Comparison of ENCODE assay signal across 17 cellular contexts in genomic region chr3:39196671-39197446, GRCh38. TPM values are rescaled to one million over a fixed set of nuclear protein-coding genes. Genes with fewer than 3 reads are reported as not detected.
DNase-seq lines count a peak whose midpoint lies in the region; ATAC-seq, FAIRE-seq and TF ChIP-seq lines count a peak whose summit lies in the region.
"Had no signal": no experiment of that assay in that cellular context is flagged by ENCODE, and none has a peak within 500 bp of the region (broad histone marks: within the 10 kb centered on the region; RNA-seq: fewer than 3 reads in every experiment).

No MANE protein-coding gene starts in this region.

- no peak overlapping the region for H2AFZ ChIP-seq in PC-3 (ENCODE audit: low read length)

- no peaks in the 10 kb centered on the region for H3K79me2 ChIP-seq in PC-3 (ENCODE audit: low read length)

- H3F3A ChIP-seq in PC-3 (ENCODE audit: low read length, unreplicated experiment), result no peaks in the 10 kb centered on the region

- BruUV-seq in PC-3 (replicated peaks; lab: Mats Ljungman, UMichigan), result no TSS peak

- H3K9me3 ChIP-seq in HEK293 (ENCODE audit: control insufficient read depth, insufficient read depth, low read depth, low read length) (no peaks in the 10 kb centered on the region), PC-3 (ENCODE audit: low read length) (no peaks in the 10 kb centered on the region)
- H3K9me3 ChIP-seq: suprapubic skin had no signal

- H4K20me1 ChIP-seq in PC-3 (ENCODE audit: low read length), result no peaks in the 10 kb centered on the region

- CTCF ChIA-PET in HEK293 (lab: Yijun Ruan, JAX), result interaction anchor here (0.6 to 16.2 kb wide), 7 partner anchors 8 to 93 kb away, joined by 3 to 311 read pairs (median 3); no protein-coding TSS in a partner anchor
- CTCF ChIA-PET in PC-3 (lab: Charles Lee), result no interaction called here

- POLR2A ChIA-PET in HEK293 (lab: Yijun Ruan, JAX) (no interaction called here), PC-3 (lab: Charles Lee; ENCODE audit: unreplicated experiment) (interaction anchor here (0.5 kb wide), 1 partner anchor 82 kb away, joined by 7 read pairs; no protein-coding TSS in a partner anchor)

- H3K36me3 ChIP-seq in HEK293 (ENCODE audit: control insufficient read depth in 2 of 2, insufficient read depth in 1 of 2, low read length in 2 of 2), result no peaks in the 10 kb centered on the region
- no peaks in the 10 kb centered on the region for H3K36me3 ChIP-seq in PC-3 (ENCODE audit: low read depth, low read length)
- H3K36me3 ChIP-seq: suprapubic skin had no signal

- peaks cover 11% of the 10 kb centered on the region for H3K27me3 ChIP-seq in PC-3 (ENCODE audit: low read length)
- H3K27me3 ChIP-seq: suprapubic skin had no signal

- H3K4me3 ChIP-seq in HEK293 (ENCODE audit: low read depth, low read length) (no peak overlapping the region), PC-3 (ENCODE audit: low read length) (no peak overlapping the region)
- H3K4me3 ChIP-seq: suprapubic skin had no signal

- H3K9ac ChIP-seq in PC-3 (ENCODE audit: low read length), result no peak overlapping the region

- ATAC-seq in PC-3 (peak; percentile 39; the same call in 1 of the 2 replicates), GM18861 (IDR thresholded peaks at IDR 0.05; ENCODE audit: unreplicated experiment) (no peak)
- ATAC-seq: T-cell had no signal

- H3K9me2 ChIP-seq in PC-3 (replicated peaks; ENCODE audit: low read length), result no peaks in the 10 kb centered on the region

- peak; percentile 8 for DNase-seq in COLO668 (lab: John Stamatoyannopoulos, UW; ENCODE audit: unreplicated experiment)
- peak; percentile 30 for DNase-seq in PC-3
- peak; percentile 59 for DNase-seq in islet precursor cell
- no peak for DNase-seq in RCC 7860 (ENCODE audit: low spot score)
- DNase-seq in GDM1 (lab: John Stamatoyannopoulos, UW), result no peak
- no peak for DNase-seq in effector CD4-positive, alpha-beta T cell
- DNase-seq: activated B cell treated with CpG ODN at 0.5 μM for 24 hours; activated naive CD4-positive, alpha-beta T cell treated with anti-CD3 and anti-CD28 coated beads, Interleukin-2, amount 10 ng/mL, durations not matched to agents 7 days and 5 days; effector memory CD4-positive, alpha-beta T cell; NCI-H1694; T-cell had no signal

- intact Hi-C loops in PC-3 (cut with micrococcal nuclease), result no loop called here

- no peak for TF ChIP-seq CTCF in HEK293 (tag by site-specific recombination; IDR thresholded peaks at IDR 0.05)
- no peak for TF ChIP-seq CTCF in PC-3 (conservative IDR thresholded peaks at IDR 0.05; ENCODE audit: low read depth, low read length)

- H3K27ac ChIP-seq in HEK293 (ENCODE audit: extremely low read depth, low read depth, low read length) (no peak overlapping the region), PC-3 (ENCODE audit: low read length) (no peak overlapping the region)
- H3K27ac ChIP-seq: suprapubic skin had no signal

- no peak overlapping the region for H3K4me2 ChIP-seq in PC-3 (ENCODE audit: low read length)

- no peak for FAIRE-seq in RCC 7860 (lab: Jason Lieb, UNC)
- FAIRE-seq: frontal cortex, H54 had no signal

- H3K4me1 ChIP-seq in HEK293 (ENCODE audit: control insufficient read depth, insufficient read depth, low read length) (no peaks in the 10 kb centered on the region), PC-3 (ENCODE audit: insufficient read depth, low read length) (no peaks in the 10 kb centered on the region)

TF ChIP-seq in HEK293, 187 proteins besides CTCF, POLR2A, EP300 and RAD21:
- TF ChIP-seq ZNF138 (tag by site-specific recombination; IDR thresholded peaks at IDR 0.05; ENCODE audit: borderline replicate concordance) (no peak), PRDM2 (tag by site-specific recombination; IDR thresholded peaks at IDR 0.05; ENCODE audit: borderline replicate concordance) (no peak), ZBTB26 (tag by site-specific recombination; optimal IDR thresholded peaks at IDR 0.05) (no peak), ZBTB17 (tag by site-specific recombination; IDR thresholded peaks at IDR 0.05) (no peak), ZNF23 (tag by site-specific recombination; IDR thresholded peaks at IDR 0.05; ENCODE audit: borderline replicate concordance) (no peak), PRDM1 (tag by site-specific recombination; IDR thresholded peaks at IDR 0.05) (peak; percentile 58), SP3 (tag by site-specific recombination; IDR thresholded peaks at IDR 0.05) (no peak)

RNA-seq across cellular contexts. Expression of gene XIRP1, which starts 4.5 kb away (rescaled TPM):
- not detected in 2 replicates for total RNA-seq in PC-3 (2014; rRNA removed)
- total RNA-seq: frontal cortex, OCI-LY7, suprapubic skin, T-cell had no signal

RNA-seq across cellular contexts. Expression of gene CSRNP1, which starts 43.5 kb away (rescaled TPM):
- 72.3 and 86.9 TPM in 2 replicates for total RNA-seq in PC-3 (2014; rRNA removed)

Comparison
In these comparisons a context has a peak if more than half of its experiments do, and no peak if none do; other contexts are left out.
1. DNase-seq: peak in COLO668 (single experiment), PC-3 (single experiment) and islet precursor cell (single experiment); none in RCC 7860 (single experiment), GDM1 (single experiment) and effector CD4-positive, alpha-beta T cell (single experiment).